In the genomic region with DNA sequence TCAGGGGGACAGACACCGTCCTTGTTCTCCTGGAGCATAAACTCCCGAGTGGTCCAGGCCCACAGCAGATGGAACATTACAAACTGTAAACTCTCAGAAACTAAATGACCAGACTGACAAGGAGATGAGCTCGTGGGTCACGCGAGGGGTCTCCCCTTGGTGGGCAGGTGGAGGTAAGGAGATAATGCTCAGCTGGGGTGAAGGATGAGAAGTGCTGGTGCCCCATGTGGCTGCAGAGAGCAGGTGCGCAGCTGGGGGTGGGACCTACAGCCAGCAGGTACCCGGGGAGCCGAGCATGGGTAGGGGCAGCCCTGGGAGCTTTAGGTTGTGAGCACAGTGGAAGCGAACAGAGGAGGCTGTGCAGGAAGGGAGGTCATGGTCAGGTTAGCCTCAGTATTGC, we compare ENCODE assay signal across 15 cellular contexts. TPM values are rescaled to one million over a fixed set of nuclear protein-coding genes. Genes with fewer than 3 reads are reported as not detected.
"Had no signal": no experiment of that assay in that cellular context is flagged by ENCODE, and none has a peak within 500 bp of the region (broad histone marks: within the 10 kb centered on the region; RNA-seq: fewer than 3 reads in every experiment).

No MANE protein-coding gene starts in this region.

- H3K36me3 ChIP-seq: suprapubic skin had no signal

- H3K4me1 Mint-ChIP-seq: activated naive CD8-positive, alpha-beta T cell treated with anti-CD3 and anti-CD28 coated beads, Interleukin-2, amount 50 U/mL, for 24 hours; nephron had no signal

- H3K9me3 ChIP-seq: suprapubic skin had no signal

- H3K4me1 ChIP-seq: suprapubic skin had no signal

- H3K27ac ChIP-seq: suprapubic skin had no signal

- H3K4me3 Mint-ChIP-seq: activated naive CD4-positive, alpha-beta T cell treated with anti-CD3 and anti-CD28 coated beads for 36 hours; activated naive CD8-positive, alpha-beta T cell treated with anti-CD3 and anti-CD28 coated beads, Interleukin-2, amount 50 U/mL, for 24 hours; nephron; stimulated activated naive CD8-positive, alpha-beta T cell treated with anti-CD3 and anti-CD28 coated beads, Interleukin-15, Interleukin-2, amounts not matched to agents 100 ng/mL and 50 ng/mL, for 24 hours; type B pancreatic cell had no signal

- H3K4me3 ChIP-seq: suprapubic skin had no signal

- H3K27me3 Mint-ChIP-seq: activated naive CD8-positive, alpha-beta T cell treated with anti-CD3 and anti-CD28 coated beads, Interleukin-2, amount 50 U/mL, for 24 hours; stimulated activated naive CD8-positive, alpha-beta T cell treated with anti-CD3 and anti-CD28 coated beads, Interleukin-15, Interleukin-2, amounts not matched to agents 100 ng/mL and 50 ng/mL, for 24 hours had no signal

- H3K27ac Mint-ChIP-seq: activated naive CD4-positive, alpha-beta T cell treated with anti-CD3 and anti-CD28 coated beads for 36 hours; activated naive CD8-positive, alpha-beta T cell treated with anti-CD3 and anti-CD28 coated beads, Interleukin-2, amount 50 U/mL, for 24 hours; activated T-helper 2 cell treated with anti-CD3 and anti-CD28 coated beads, Interferon-gamma antibody, Interleukin-2, Interleukin-4, amounts not matched to agents 10 μg/mL and 5 μg/mL and 100 μg/mL, durations not matched to agents 14 hours and 24 hours and 36 hours; nephron; stimulated activated naive CD8-positive, alpha-beta T cell treated with anti-CD3 and anti-CD28 coated beads, Interleukin-15, Interleukin-2, amounts not matched to agents 100 ng/mL and 50 ng/mL, for 24 hours; type B pancreatic cell had no signal

- ATAC-seq: activated naive CD8-positive, alpha-beta T cell treated with anti-CD3 and anti-CD28 coated beads, Interleukin-2, amount 50 U/mL, for 24 hours; esophagus mucosa; sciatic nerve had no signal

- H3K36me3 Mint-ChIP-seq: type B pancreatic cell had no signal

- H3K9me3 Mint-ChIP-seq: activated naive CD4-positive, alpha-beta T cell treated with anti-CD3 and anti-CD28 coated beads for 36 hours; activated naive CD8-positive, alpha-beta T cell treated with anti-CD3 and anti-CD28 coated beads, Interleukin-2, amount 50 U/mL, for 24 hours; activated T-helper 2 cell treated with anti-CD3 and anti-CD28 coated beads, Interferon-gamma antibody, Interleukin-2, Interleukin-4, amounts not matched to agents 10 μg/mL and 5 μg/mL and 100 μg/mL, durations not matched to agents 14 hours and 24 hours and 36 hours; nephron; stimulated activated naive CD8-positive, alpha-beta T cell treated with anti-CD3 and anti-CD28 coated beads, Interleukin-15, Interleukin-2, amounts not matched to agents 100 ng/mL and 50 ng/mL, for 24 hours; type B pancreatic cell had no signal

- DNase-seq: activated CD4-positive, alpha-beta T cell treated with anti-CD3 and anti-CD28 coated beads, Interleukin-2, amount 50 U/mL, for 48 hours; activated naive CD4-positive, alpha-beta T cell treated with anti-CD3 and anti-CD28 coated beads for 36 hours; activated naive CD8-positive, alpha-beta T cell treated with anti-CD3 and anti-CD28 coated beads, Interleukin-2, amount 50 U/mL, for 24 hours; activated T-cell treated with anti-CD3 and anti-CD28 coated beads, Interleukin-2, amount 50 U/mL, for 1 hour; hypothalamus; T1000 had no signal

RNA-seq across cellular contexts. Expression of a gene that starts 40.1 kb away (rescaled TPM):
- total RNA-seq: activated T-helper 2 cell treated with anti-CD3 and anti-CD28 coated beads, Interferon-gamma antibody, Interleukin-2, Interleukin-4, amounts not matched to agents 10 μg/mL and 5 μg/mL and 100 μg/mL, durations not matched to agents 14 hours and 24 hours and 36 hours; pulmonary artery endothelial cell had no signal
- polyA plus RNA-seq: aorta had no signal
